16 cellular contexts compared by ENCODE assay signal in the genomic region with DNA sequence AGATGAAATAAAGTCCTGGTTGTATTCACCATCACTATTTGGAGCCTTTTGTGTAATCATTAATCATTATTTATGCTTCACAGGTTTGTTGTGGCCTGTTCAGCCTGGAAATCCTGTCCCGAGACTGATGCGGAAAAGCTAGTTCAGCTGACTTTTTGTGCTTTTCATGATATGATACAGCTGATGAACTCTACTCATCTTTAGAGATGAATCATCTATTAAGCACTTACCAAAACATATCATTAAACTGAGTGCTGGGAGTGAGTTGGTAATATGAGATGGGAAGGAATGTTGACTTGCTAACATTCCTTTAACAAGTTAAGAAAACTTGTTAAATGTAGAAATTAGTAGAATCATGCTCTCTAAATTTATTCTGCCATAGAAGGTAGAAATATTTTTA. TPM values are rescaled to one million over a fixed set of nuclear protein-coding genes. Genes with fewer than 3 reads are reported as not detected.
DNase-seq lines count a peak whose midpoint lies in the region; ATAC-seq, FAIRE-seq and TF ChIP-seq lines count a peak whose summit lies in the region.
"Had no signal": no experiment of that assay in that cellular context is flagged by ENCODE, and none has a peak within 500 bp of the region (broad histone marks: within the 10 kb centered on the region; RNA-seq: fewer than 3 reads in every experiment).

No MANE protein-coding gene starts in this region.

- dilution Hi-C loops in mammary epithelial cell (cut with HindIII; ENCODE audit: low sequenced_read_pairs) = no loop called here

- no peaks in the 10 kb centered on the region for H3K36me3 ChIP-seq in mammary epithelial cell (ENCODE audit: insufficient read depth, low read length)
- peaks cover 0 to 7% of the 10 kb centered on the region in 2 donors for H3K36me3 ChIP-seq in small intestine (ENCODE audit: control insufficient read depth in 2 of 2, insufficient read depth in 2 of 2, low read length in 2 of 2)

- POLR2A ChIA-PET in AG04450 (lab: Yijun Ruan, JAX) = interaction anchor here (1.1 to 1.2 kb wide), 3 partner anchors 11 to 81 kb away, joined by 3 to 5 read pairs (median 3); no protein-coding TSS in a partner anchor

- no peak overlapping the region for H2AFZ ChIP-seq in mammary epithelial cell (ENCODE audit: low read depth, low read length)
- H2AFZ ChIP-seq: hepatocyte had no signal

- H3K79me2 ChIP-seq in mammary epithelial cell (ENCODE audit: insufficient read depth, low read length) = no peaks in the 10 kb centered on the region
- H3K79me2 ChIP-seq: hepatocyte had no signal

- H4K20me1 ChIP-seq in mammary epithelial cell (ENCODE audit: insufficient read depth, low read length) = no peaks in the 10 kb centered on the region

- H3K9me3 ChIP-seq in AG04450 (ENCODE audit: control insufficient read depth, insufficient read depth, low read length) (no peaks in the 10 kb centered on the region), mammary epithelial cell (replicated peaks; ENCODE audit: insufficient read depth, low read length) (no peaks in the 10 kb centered on the region), small intestine (ENCODE audit: control insufficient read depth, low read depth) (no peaks in the 10 kb centered on the region)
- H3K9me3 ChIP-seq: lower lobe of right lung, SJSA1 had no signal

- H3K4me1 ChIP-seq in mammary epithelial cell (ENCODE audit: insufficient read depth, low read length) (peaks cover 6% of the 10 kb centered on the region), small intestine (ENCODE audit: control insufficient read depth in 2 of 2, insufficient read depth in 1 of 2, low read depth in 1 of 2, low read length in 1 of 2) (no peaks in the 10 kb centered on the region)
- H3K4me1 ChIP-seq: lower lobe of right lung had no signal

- no TSS peak for BruUV-seq in mammary epithelial cell (replicated peaks; lab: Mats Ljungman, UMichigan)

- no peak overlapping the region for H3K4me3 ChIP-seq in AG04450 (ENCODE audit: low read depth, low read length)
- H3K4me3 ChIP-seq in mammary epithelial cell (replicated peaks in 1 of 3; ENCODE audit: insufficient read depth in 1 of 3, low read depth in 2 of 3, low read length in 3 of 3) = no peak overlapping the region
- H3K4me3 ChIP-seq in small intestine (ENCODE audit: low read depth in 1 of 2, low read length in 2 of 2) = no peak overlapping the region
- H3K4me3 ChIP-seq: hepatocyte, K562, lower lobe of right lung, SJSA1 had no signal

- in situ Hi-C loops in mammary epithelial cell (cut with MboI; ENCODE audit: low sequenced_read_pairs in 2 of 2) = no loop called here

- 63% methylated on average over 2 of the region's 2 CpGs for WGBS in mammary epithelial cell (ENCODE audit: low coverage, missing lambda C conversion rate)
- WGBS in small intestine, 3 donors = 80 to 100% (median 97%) methylated on average over 2 of the region's 2 CpGs

- no peak for FAIRE-seq in small intestine (lab: Jason Lieb, UNC)
- FAIRE-seq: K562 had no signal

- no peak overlapping the region for H3K27ac ChIP-seq in AG04450 (ENCODE audit: low read depth, low read length)
- H3K27ac ChIP-seq in mammary epithelial cell (ENCODE audit: insufficient read depth, low read depth, low read length) = no peak overlapping the region
- no peak overlapping the region for H3K27ac ChIP-seq in small intestine (ENCODE audit: low read depth in 1 of 2, low read length in 1 of 2)
- H3K27ac ChIP-seq: hepatocyte, lower lobe of right lung, SJSA1, VCaP had no signal

- no peak overlapping the region for H3K4me2 ChIP-seq in mammary epithelial cell (ENCODE audit: insufficient read depth, low read depth, low read length)
- H3K4me2 ChIP-seq: hepatocyte had no signal

- DNase-seq in AG04450 (ENCODE audit: low read depth, low spot score) (peak; percentile 32), HS-5 (ENCODE audit: low read depth) (peak; percentile 22), mammary epithelial cell (peak; percentile 41), kidney tubule cell (ENCODE audit: low spot score) (peak; percentile 94), mucosa of gallbladder (ENCODE audit: low spot score) (no peak), small intestine (no peak), DMS114 treated with DMSO at 0.1 percent for 48 hours (lab: John Stamatoyannopoulos, UW; ENCODE audit: unreplicated experiment) (no peak)
- DNase-seq: activated naive CD8-positive, alpha-beta T cell treated with anti-CD3 and anti-CD28 coated beads, Interleukin-2, amount 50 U/mL, for 24 hours; lower lobe of right lung; NCI-H146; NCI-H82 had no signal

- CTCF ChIA-PET in AG04450 (lab: Charles Lee) = interaction anchor here (0.9 to 1.9 kb wide), 5 partner anchors 11 to 162 kb away, joined by 3 to 6 read pairs (median 3); no protein-coding TSS in a partner anchor
- CTCF ChIA-PET in mammary epithelial cell (lab: Charles Lee; ENCODE audit: low non-redundant PET) = no interaction called here

- H3K27me3 ChIP-seq in AG04450 (ENCODE audit: control insufficient read depth, insufficient read depth, low read length) (no peaks in the 10 kb centered on the region), mammary epithelial cell (ENCODE audit: insufficient read depth, low read length) (no peaks in the 10 kb centered on the region), small intestine (ENCODE audit: control insufficient read depth in 2 of 2, insufficient read depth in 2 of 2, low read length in 2 of 2) (no peaks in the 10 kb centered on the region)
- H3K27me3 ChIP-seq: hepatocyte, SJSA1 had no signal

- no peak overlapping the region for H3K9ac ChIP-seq in mammary epithelial cell (ENCODE audit: insufficient read depth, low read length)

- intact Hi-C loops in mammary epithelial cell (cut with micrococcal nuclease) = loop anchor here (5.0 kb wide), 2 partner anchors 51 to 81 kb away; partner anchors contain the start of gene CROT

- no peak for ATAC-seq in HG03097 (IDR thresholded peaks at IDR 0.05; ENCODE audit: low FRiP score, unreplicated experiment)
- ATAC-seq: activated naive CD8-positive, alpha-beta T cell treated with anti-CD3 and anti-CD28 coated beads, Interleukin-2, amount 50 U/mL, for 24 hours; K562; lower lobe of right lung had no signal

- no peak for TF ChIP-seq CTCF in AG04450 (IDR thresholded peaks at IDR 0.05; ENCODE audit: low read depth, low read length)
- no peak for TF ChIP-seq CTCF in mammary epithelial cell (conservative IDR thresholded peaks at IDR 0.05 in 1 of 2, IDR thresholded peaks at IDR 0.05 in 1 of 2; ENCODE audit: extremely low read depth in 1 of 2, insufficient read depth in 1 of 2, low read depth in 1 of 2, low read length in 2 of 2)

RNA-seq across cellular contexts. Expression of gene CROT, which starts 53.0 kb away (rescaled TPM):
- polyA plus RNA-seq in AG04450 (2011; rRNA removed) (32.3 and 48.3 TPM in 2 replicates), mammary epithelial cell (11.2 TPM), small intestine (10 to 100 TPM; 13.1 to 57.5 (median 25.7) TPM)
- 13.0 and 27.1 TPM in 2 replicates for polyA minus RNA-seq in AG04450 (2011; rRNA and poly(A)+ RNA removed)
- total RNA-seq in mammary epithelial cell (10 to 100 TPM; 15.9 to 34.0 TPM), mucosa of gallbladder (35.2 TPM)
- polyA minus RNA-seq in mammary epithelial cell = 10.3 TPM

Comparison
In these comparisons a context has a peak if more than half of its experiments do, and no peak if none do; other contexts are left out.
1. DNase-seq: peak in AG04450 (single experiment), HS-5 (single experiment), mammary epithelial cell (single experiment) and kidney tubule cell (single experiment); none in mucosa of gallbladder (single experiment), small intestine (single experiment) and DMS114 treated with DMSO at 0.1 percent for 48 hours (single experiment).